ENCODE assay signal across 1 cellular context in the genomic region with DNA sequence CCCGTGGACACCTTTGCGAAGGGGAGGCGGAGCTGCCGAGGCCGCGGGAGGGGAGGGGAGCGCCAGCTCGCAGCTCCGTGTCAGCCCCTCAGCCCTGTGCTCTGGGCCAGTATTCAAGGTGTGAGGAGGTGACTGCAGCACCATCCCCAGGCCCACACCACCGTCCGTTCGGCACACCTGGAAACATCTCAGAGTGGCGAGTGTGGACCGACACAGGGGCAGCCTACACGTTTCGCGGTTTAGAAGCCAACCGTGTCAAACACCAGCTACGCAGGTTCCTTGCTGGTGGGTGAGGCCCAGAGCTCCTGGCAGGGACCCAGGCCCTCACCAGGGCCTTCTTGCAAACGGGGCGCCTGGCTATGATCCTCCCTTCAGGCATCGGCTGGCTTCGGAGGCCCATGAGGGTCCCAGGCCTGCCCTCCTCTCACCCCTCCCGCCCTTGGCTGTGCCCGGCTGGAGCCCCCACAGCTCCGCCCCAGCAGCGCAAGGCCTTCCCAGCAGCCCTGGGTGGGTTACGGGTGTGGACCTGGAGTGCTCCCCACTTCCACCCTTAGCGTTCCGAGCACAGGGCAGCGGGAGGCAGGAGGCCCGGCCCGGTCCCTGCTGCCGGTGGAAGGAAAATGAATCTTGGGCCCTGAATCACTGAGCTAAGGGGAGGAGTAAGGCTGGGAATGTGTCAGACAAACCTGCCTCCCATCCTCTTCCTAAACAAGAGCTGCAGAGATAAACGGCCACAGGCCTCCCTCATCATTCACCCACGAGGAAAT.
A peak's percentile ranks its signal among the peaks of the same experiment; 100 is the strongest.
TF ChIP-seq lines count a peak whose summit lies in the region.

No MANE protein-coding gene starts in this region.

TF ChIP-seq in K562, 482 proteins besides CTCF, POLR2A, EP300 and RAD21:
- TF ChIP-seq, protein P1, sequence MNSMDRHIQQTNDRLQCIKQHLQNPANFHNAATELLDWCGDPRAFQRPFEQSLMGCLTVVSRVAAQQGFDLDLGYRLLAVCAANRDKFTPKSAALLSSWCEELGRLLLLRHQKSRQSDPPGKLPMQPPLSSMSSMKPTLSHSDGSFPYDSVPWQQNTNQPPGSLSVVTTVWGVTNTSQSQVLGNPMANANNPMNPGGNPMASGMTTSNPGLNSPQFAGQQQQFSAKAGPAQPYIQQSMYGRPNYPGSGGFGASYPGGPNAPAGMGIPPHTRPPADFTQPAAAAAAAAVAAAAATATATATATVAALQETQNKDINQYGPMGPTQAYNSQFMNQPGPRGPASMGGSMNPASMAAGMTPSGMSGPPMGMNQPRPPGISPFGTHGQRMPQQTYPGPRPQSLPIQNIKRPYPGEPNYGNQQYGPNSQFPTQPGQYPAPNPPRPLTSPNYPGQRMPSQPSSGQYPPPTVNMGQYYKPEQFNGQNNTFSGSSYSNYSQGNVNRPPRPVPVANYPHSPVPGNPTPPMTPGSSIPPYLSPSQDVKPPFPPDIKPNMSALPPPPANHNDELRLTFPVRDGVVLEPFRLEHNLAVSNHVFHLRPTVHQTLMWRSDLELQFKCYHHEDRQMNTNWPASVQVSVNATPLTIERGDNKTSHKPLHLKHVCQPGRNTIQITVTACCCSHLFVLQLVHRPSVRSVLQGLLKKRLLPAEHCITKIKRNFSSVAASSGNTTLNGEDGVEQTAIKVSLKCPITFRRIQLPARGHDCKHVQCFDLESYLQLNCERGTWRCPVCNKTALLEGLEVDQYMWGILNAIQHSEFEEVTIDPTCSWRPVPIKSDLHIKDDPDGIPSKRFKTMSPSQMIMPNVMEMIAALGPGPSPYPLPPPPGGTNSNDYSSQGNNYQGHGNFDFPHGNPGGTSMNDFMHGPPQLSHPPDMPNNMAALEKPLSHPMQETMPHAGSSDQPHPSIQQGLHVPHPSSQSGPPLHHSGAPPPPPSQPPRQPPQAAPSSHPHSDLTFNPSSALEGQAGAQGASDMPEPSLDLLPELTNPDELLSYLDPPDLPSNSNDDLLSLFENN (IDR thresholded peaks at IDR 0.05; ENCODE audit: low read depth in 2 of 2, low read length in 2 of 2): no peak
- TF ChIP-seq SMARCC2 (IDR thresholded peaks at IDR 0.05; ENCODE audit: low read depth): no peak
- TF ChIP-seq POLR2G (IDR thresholded peaks at IDR 0.05; ENCODE audit: low read depth, low read length): peak; percentile 37; the same call in 1 of the 2 replicates
- no peak for TF ChIP-seq SMARCA5 (IDR thresholded peaks at IDR 0.05)
- TF ChIP-seq, protein P2, sequence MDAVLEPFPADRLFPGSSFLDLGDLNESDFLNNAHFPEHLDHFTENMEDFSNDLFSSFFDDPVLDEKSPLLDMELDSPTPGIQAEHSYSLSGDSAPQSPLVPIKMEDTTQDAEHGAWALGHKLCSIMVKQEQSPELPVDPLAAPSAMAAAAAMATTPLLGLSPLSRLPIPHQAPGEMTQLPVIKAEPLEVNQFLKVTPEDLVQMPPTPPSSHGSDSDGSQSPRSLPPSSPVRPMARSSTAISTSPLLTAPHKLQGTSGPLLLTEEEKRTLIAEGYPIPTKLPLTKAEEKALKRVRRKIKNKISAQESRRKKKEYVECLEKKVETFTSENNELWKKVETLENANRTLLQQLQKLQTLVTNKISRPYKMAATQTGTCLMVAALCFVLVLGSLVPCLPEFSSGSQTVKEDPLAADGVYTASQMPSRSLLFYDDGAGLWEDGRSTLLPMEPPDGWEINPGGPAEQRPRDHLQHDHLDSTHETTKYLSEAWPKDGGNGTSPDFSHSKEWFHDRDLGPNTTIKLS (IDR thresholded peaks at IDR 0.05; ENCODE audit: borderline replicate concordance, low read depth): no peak
